26 cellular contexts compared by ENCODE assay signal in genomic region chr1:87733421-87733820, GRCh38.
"Had no signal": no experiment of that assay in that cellular context is flagged by ENCODE, and none has a peak within 500 bp of the region (broad histone marks: within the 10 kb centered on the region; RNA-seq: fewer than 3 reads in every experiment).

No MANE protein-coding gene starts in this region.

- ATAC-seq: activated T-helper 17 cell treated with anti-CD3 and anti-CD28 coated beads, Interleukin-2, amount 50 U/mL, for 72 hours; PC-3; T-helper 17 cell had no signal

- H3K27ac ChIP-seq: brain microvascular endothelial cell had no signal

- H3K27me3 ChIP-seq: brain microvascular endothelial cell had no signal

- FAIRE-seq: astrocyte had no signal

- H3K36me3 ChIP-seq: brain microvascular endothelial cell had no signal

- DNase-seq: activated B cell treated with CpG ODN at 0.5 μM for 24 hours; activated CD4-positive, alpha-beta T cell treated with anti-CD3 and anti-CD28 coated beads for 1 hour; activated CD4-positive, alpha-beta T cell treated with anti-CD3 and anti-CD28 coated beads, Interleukin-2, amount 10 ng/mL, durations not matched to agents 24 days and 14 days; activated CD4-positive, alpha-beta T cell treated with anti-CD3 and anti-CD28 coated beads, Interleukin-2, amount 50 U/mL, for 48 hours; activated CD8-positive, alpha-beta memory T cell treated with anti-CD3 and anti-CD28 coated beads for 24 hours; activated gamma-delta T cell; activated naive CD4-positive, alpha-beta T cell treated with anti-CD3 and anti-CD28 coated beads for 36 hours; activated T-cell treated with anti-CD3 and anti-CD28 coated beads for 4 hours; activated T-cell treated with anti-CD3 and anti-CD28 coated beads, Interleukin-2, amount 50 U/mL, for 48 hours; amygdala; brain microvascular endothelial cell; cerebellar nuclear complex; Karpas-422; MM.1S; NCI-H1105; NCI-H1436 treated with DMSO at 0.1 percent for 48 hours; NCI-H187 treated with DMSO at 0.1 percent for 48 hours; NCI-H2081 treated with DMSO at 0.1 percent for 48 hours; NCI-H446; NCI-H524; PC-3; SHP77 treated with DMSO at 0.1 percent for 48 hours; T-helper 17 cell; T-helper 9 cell had no signal
